In genomic region chr5:59746261-59746765, GRCh38 we compare ENCODE assay signal across 15 cellular contexts.
DNase-seq lines count a peak whose midpoint lies in the region; ATAC-seq, FAIRE-seq and TF ChIP-seq lines count a peak whose summit lies in the region.
"Had no signal": no experiment of that assay in that cellular context is flagged by ENCODE, and none has a peak within 500 bp of the region (broad histone marks: within the 10 kb centered on the region; RNA-seq: fewer than 3 reads in every experiment).

No MANE protein-coding gene starts in this region.

- TF ChIP-seq POLR2A in IMR-90 (IDR thresholded peaks at IDR 0.05; ENCODE audit: low read depth, low read length) = no peak

- DNase-seq in AG08395 (ENCODE audit: low spot score) (peak; percentile 55), IMR-90 (peak; percentile 6), astrocyte (ENCODE audit: low read depth) (peak; percentile 81), memory B cell (ENCODE audit: low spot score in 2 of 2) (no peak), GM20000 (ENCODE audit: low spot score) (no peak), cardiac septum (ENCODE audit: low spot score) (no peak)
- no peak for DNase-seq in activated T-cell treated with anti-CD3 and anti-CD28 coated beads, Interleukin-2, amount 50 U/mL, for 72 hours
- no peak for DNase-seq in stimulated activated CD4-positive, alpha-beta T cell treated with anti-CD3 and anti-CD28 coated beads, Interleukin-4, amount 100 ng/mL, for 1 hour
- DNase-seq: activated CD4-positive, CD25-positive, alpha-beta regulatory T cell treated with anti-CD3 and anti-CD28 coated beads, Interleukin-2, amount 50 U/mL, for 72 hours; effector memory CD8-positive, alpha-beta T cell; NCI-H1930; nephron progenitor cell; stimulated activated CD4-positive, alpha-beta T cell treated with anti-CD3 and anti-CD28 coated beads, Interleukin-4, amount 100 ng/mL, for 4 hours had no signal

- H3K4ac ChIP-seq in IMR-90 (ENCODE audit: low read depth, low read length) = no peak overlapping the region

- no peak overlapping the region for H2AFZ ChIP-seq in IMR-90 (replicated peaks; ENCODE audit: low read length, poor library complexity)
- no peak overlapping the region for H2AFZ ChIP-seq in astrocyte (ENCODE audit: low read depth, low read length)

- intact Hi-C loops in IMR-90 (cut with micrococcal nuclease) = no loop called here
- intact Hi-C loops in cardiac septum (cut with DNase I) = no loop called here

- WGBS in IMR-90 (ENCODE audit: extremely low coverage in 2 of 2, insufficient read length in 1 of 2), 2 experiments = 87% methylated on average over 4 of the region's 7 CpGs; no CpG with 5 or more reads in 1 of the 2 experiments

- no peaks in the 10 kb centered on the region for H4K20me1 ChIP-seq in IMR-90 (ENCODE audit: insufficient read depth, low read length)
- no peaks in the 10 kb centered on the region for H4K20me1 ChIP-seq in astrocyte (ENCODE audit: insufficient read depth, low read length)
- H4K20me1 ChIP-seq: BLaER1 had no signal

- TF ChIP-seq RAD21 in IMR-90 (IDR thresholded peaks at IDR 0.05; ENCODE audit: low read length) = no peak

- POLR2A ChIA-PET in IMR-90 (lab: Charles Lee; ENCODE audit: unreplicated experiment) = no interaction called here

- no peaks in the 10 kb centered on the region for H3K9me3 ChIP-seq in IMR-90 (ENCODE audit: control insufficient read depth, insufficient read depth, low read length)
- H3K9me3 ChIP-seq in astrocyte (ENCODE audit: insufficient read depth, low read depth, low read length) = no peaks in the 10 kb centered on the region
- H3K9me3 ChIP-seq: BLaER1, suprapubic skin had no signal

- in situ Hi-C loops in IMR-90 (cut with MboI; ENCODE audit: low sequenced_read_pairs) = no loop called here

- H3K9me1 ChIP-seq in IMR-90 (ENCODE audit: insufficient read depth, low read length) = no peaks in the 10 kb centered on the region

- H2BK20ac ChIP-seq in IMR-90 (ENCODE audit: low read depth, low read length) = no peak overlapping the region

- H3K27ac ChIP-seq in IMR-90 (ENCODE audit: insufficient read depth, low read length) (no peak overlapping the region), astrocyte (ENCODE audit: low read depth, low read length) (peak overlapping the region; percentile 67)
- H3K27ac ChIP-seq: BLaER1 had no signal

- no peaks in the 10 kb centered on the region for H3K79me1 ChIP-seq in IMR-90 (ENCODE audit: low read depth in 1 of 2, low read length in 2 of 2)

- CTCF ChIA-PET in IMR-90 (lab: Yijun Ruan, JAX) = interaction anchor here (0.7 kb wide), 2 partner anchors 12 to 25 kb away, joined by 3 to 5 read pairs; no protein-coding TSS in a partner anchor

- H3K9me3 Mint-ChIP-seq in astrocyte (ENCODE audit: unreplicated experiment) (no peaks in the 10 kb centered on the region), memory B cell (no peaks in the 10 kb centered on the region)
- no peaks in the 10 kb centered on the region for H3K9me3 Mint-ChIP-seq in activated T-cell treated with anti-CD3 and anti-CD28 coated beads, Interleukin-2, amount 50 U/mL, for 72 hours
- H3K9me3 Mint-ChIP-seq: nephron progenitor cell had no signal

- no peak overlapping the region for H3K18ac ChIP-seq in IMR-90 (ENCODE audit: low read depth, low read length)

- H2BK120ac ChIP-seq in IMR-90 (ENCODE audit: low read depth, low read length) = no peak overlapping the region

- H4K91ac ChIP-seq in IMR-90 (ENCODE audit: insufficient read depth, low read depth, low read length) = no peak overlapping the region

- H2BK15ac ChIP-seq in IMR-90 (ENCODE audit: low read depth, low read length) = no peak overlapping the region

- H3K4me3 ChIP-seq in IMR-90 (ENCODE audit: insufficient read depth, low read depth, low read length) (no peak overlapping the region), astrocyte (ENCODE audit: insufficient read depth, low read depth, low read length) (no peak overlapping the region)
- H3K4me3 ChIP-seq: BLaER1, suprapubic skin had no signal

- no peak overlapping the region for H2AK9ac ChIP-seq in IMR-90 (replicated peaks; ENCODE audit: low read depth, low read length, poor library complexity)

- ATAC-seq in IMR-90 (ENCODE audit: low read depth) (no peak), memory B cell (ENCODE audit: low read depth) (no peak)
- ATAC-seq in activated T-cell treated with anti-CD3 and anti-CD28 coated beads, Interleukin-2, amount 50 U/mL, for 72 hours (replicated peaks in 1 of 2) = no peak
- ATAC-seq: effector memory CD8-positive, alpha-beta T cell had no signal

- H3K4me1 Mint-ChIP-seq in astrocyte (ENCODE audit: low read depth, unreplicated experiment) (peaks cover 27% of the 10 kb centered on the region), memory B cell (peaks cover 19% of the 10 kb centered on the region)
- no peaks in the 10 kb centered on the region for H3K4me1 Mint-ChIP-seq in activated T-cell treated with anti-CD3 and anti-CD28 coated beads, Interleukin-2, amount 50 U/mL, for 72 hours (ENCODE audit: low read depth)

- BruUV-seq in IMR-90 (replicated peaks; lab: Mats Ljungman, UMichigan) = no TSS peak

- H3K14ac ChIP-seq in IMR-90 (replicated peaks; ENCODE audit: low read depth, low read length) = no peak overlapping the region

- H3K56ac ChIP-seq in IMR-90 (ENCODE audit: extremely low read depth, insufficient read depth, low read length) = no peak overlapping the region

- H3K36me3 Mint-ChIP-seq in astrocyte (ENCODE audit: low read depth, unreplicated experiment) (no peaks in the 10 kb centered on the region), memory B cell (peaks cover 5% of the 10 kb centered on the region)
- no peaks in the 10 kb centered on the region for H3K36me3 Mint-ChIP-seq in activated T-cell treated with anti-CD3 and anti-CD28 coated beads, Interleukin-2, amount 50 U/mL, for 72 hours (ENCODE audit: insufficient read depth in 2 of 2)

- H3K27me3 ChIP-seq in IMR-90 (ENCODE audit: control insufficient read depth, insufficient read depth, low read length) = no peaks in the 10 kb centered on the region
- no peaks in the 10 kb centered on the region for H3K27me3 ChIP-seq in astrocyte (ENCODE audit: insufficient read depth, low read length)
- H3K27me3 ChIP-seq: BLaER1, suprapubic skin had no signal

- H3K4me3 Mint-ChIP-seq in astrocyte (ENCODE audit: unreplicated experiment) (no peak overlapping the region), memory B cell (no peak overlapping the region)
- no peak overlapping the region for H3K4me3 Mint-ChIP-seq in activated T-cell treated with anti-CD3 and anti-CD28 coated beads, Interleukin-2, amount 50 U/mL, for 72 hours
- H3K4me3 Mint-ChIP-seq: effector memory CD8-positive, alpha-beta T cell; nephron progenitor cell had no signal

- H3K4me1 ChIP-seq in IMR-90 (ENCODE audit: control insufficient read depth, insufficient read depth, low read length) = no peaks in the 10 kb centered on the region
- peaks cover 34% of the 10 kb centered on the region for H3K4me1 ChIP-seq in astrocyte (ENCODE audit: insufficient read depth, low read length)
- H3K4me1 ChIP-seq: BLaER1 had no signal

- peak overlapping the region; percentile 73 for H3K27ac Mint-ChIP-seq in astrocyte (ENCODE audit: unreplicated experiment)
- peak overlapping the region; percentile 7 for H3K27ac Mint-ChIP-seq in memory B cell
- H3K27ac Mint-ChIP-seq in activated T-cell treated with anti-CD3 and anti-CD28 coated beads, Interleukin-2, amount 50 U/mL, for 72 hours = no peak overlapping the region
- H3K27ac Mint-ChIP-seq: effector memory CD8-positive, alpha-beta T cell; nephron progenitor cell had no signal

- TF ChIP-seq CTCF in IMR-90 (conservative IDR thresholded peaks at IDR 0.05; ENCODE audit: low read depth, low read length) (no peak), astrocyte (IDR thresholded peaks at IDR 0.05; ENCODE audit: insufficient read depth, low read depth, low read length) (no peak), GM20000 (IDR thresholded peaks at IDR 0.05; ENCODE audit: extremely low read depth, missing control alignments) (no peak)

- H3K27me3 Mint-ChIP-seq in astrocyte (ENCODE audit: low read depth, unreplicated experiment) = no peaks in the 10 kb centered on the region
- H3K27me3 Mint-ChIP-seq in memory B cell = no peaks in the 10 kb centered on the region
- H3K27me3 Mint-ChIP-seq in activated T-cell treated with anti-CD3 and anti-CD28 coated beads, Interleukin-2, amount 50 U/mL, for 72 hours (ENCODE audit: low read depth) = no peaks in the 10 kb centered on the region
- H3K27me3 Mint-ChIP-seq: effector memory CD8-positive, alpha-beta T cell had no signal

- H4K8ac ChIP-seq in IMR-90 (ENCODE audit: low read depth in 2 of 2, low read length in 2 of 2) = no peak overlapping the region

- H3K4me2 ChIP-seq in IMR-90 (ENCODE audit: low read depth, low read length) (no peak overlapping the region), astrocyte (ENCODE audit: low read length) (peak overlapping the region; percentile 10)
- H3K4me2 ChIP-seq: BLaER1 had no signal

- H3K36me3 ChIP-seq in IMR-90 (ENCODE audit: control insufficient read depth, insufficient read depth, low read length) (no peaks in the 10 kb centered on the region), astrocyte (ENCODE audit: insufficient read depth, low read length) (no peaks in the 10 kb centered on the region)
- H3K36me3 ChIP-seq: BLaER1, suprapubic skin had no signal

- no peak overlapping the region for H3K23ac ChIP-seq in IMR-90 (ENCODE audit: low read depth, low read length)

- no peak overlapping the region for H2AK5ac ChIP-seq in IMR-90 (ENCODE audit: low read depth, low read length)

- peak; percentile 39 for FAIRE-seq in astrocyte (lab: Jason Lieb, UNC)

- H2BK5ac ChIP-seq in IMR-90 (ENCODE audit: low read depth, low read length, poor library complexity, severe bottlenecking) = no peak overlapping the region

- H3K9ac ChIP-seq in IMR-90 (ENCODE audit: low read depth, low read length) (no peak overlapping the region), astrocyte (ENCODE audit: low read length) (peak overlapping the region; percentile 19)
- H3K9ac ChIP-seq: BLaER1 had no signal

- H3K79me2 ChIP-seq in astrocyte (ENCODE audit: insufficient read depth, low read length) = no peaks in the 10 kb centered on the region

- dilution Hi-C loops in IMR-90 (cut with HindIII; ENCODE audit: low sequenced_read_pairs, unreplicated experiment) = no loop called here

- no peak overlapping the region for H4K5ac ChIP-seq in IMR-90 (ENCODE audit: low read depth, low read length)

TF ChIP-seq in IMR-90, 13 proteins besides CTCF, POLR2A, EP300 and RAD21:
- TF ChIP-seq MXI1 (IDR thresholded peaks at IDR 0.05; ENCODE audit: borderline replicate concordance, low read depth, low read length) (no peak), BHLHE40 (IDR thresholded peaks at IDR 0.05; ENCODE audit: low read depth, low read length) (no peak), MAZ (IDR thresholded peaks at IDR 0.05; ENCODE audit: borderline replicate concordance, low read depth, low read length) (no peak), MAFK (IDR thresholded peaks at IDR 0.05; ENCODE audit: low read depth, low read length) (no peak), FOS (IDR thresholded peaks at IDR 0.05; ENCODE audit: low read depth, low read length) (no peak), NFE2L2 (IDR thresholded peaks at IDR 0.05; ENCODE audit: low read depth, low read length) (no peak)

Comparison
In these comparisons a context has a peak if more than half of its experiments do, and no peak if none do; other contexts are left out.
1. DNase-seq: peak in AG08395 (single experiment), IMR-90 (single experiment) and astrocyte (single experiment); none in memory B cell (0 of 2), GM20000 (single experiment), activated T-cell treated with anti-CD3 and anti-CD28 coated beads, Interleukin-2, amount 50 U/mL, for 72 hours (0 of 2), cardiac septum (single experiment) and stimulated activated CD4-positive, alpha-beta T cell treated with anti-CD3 and anti-CD28 coated beads, Interleukin-4, amount 100 ng/mL, for 1 hour (single experiment).